In the genomic region with DNA sequence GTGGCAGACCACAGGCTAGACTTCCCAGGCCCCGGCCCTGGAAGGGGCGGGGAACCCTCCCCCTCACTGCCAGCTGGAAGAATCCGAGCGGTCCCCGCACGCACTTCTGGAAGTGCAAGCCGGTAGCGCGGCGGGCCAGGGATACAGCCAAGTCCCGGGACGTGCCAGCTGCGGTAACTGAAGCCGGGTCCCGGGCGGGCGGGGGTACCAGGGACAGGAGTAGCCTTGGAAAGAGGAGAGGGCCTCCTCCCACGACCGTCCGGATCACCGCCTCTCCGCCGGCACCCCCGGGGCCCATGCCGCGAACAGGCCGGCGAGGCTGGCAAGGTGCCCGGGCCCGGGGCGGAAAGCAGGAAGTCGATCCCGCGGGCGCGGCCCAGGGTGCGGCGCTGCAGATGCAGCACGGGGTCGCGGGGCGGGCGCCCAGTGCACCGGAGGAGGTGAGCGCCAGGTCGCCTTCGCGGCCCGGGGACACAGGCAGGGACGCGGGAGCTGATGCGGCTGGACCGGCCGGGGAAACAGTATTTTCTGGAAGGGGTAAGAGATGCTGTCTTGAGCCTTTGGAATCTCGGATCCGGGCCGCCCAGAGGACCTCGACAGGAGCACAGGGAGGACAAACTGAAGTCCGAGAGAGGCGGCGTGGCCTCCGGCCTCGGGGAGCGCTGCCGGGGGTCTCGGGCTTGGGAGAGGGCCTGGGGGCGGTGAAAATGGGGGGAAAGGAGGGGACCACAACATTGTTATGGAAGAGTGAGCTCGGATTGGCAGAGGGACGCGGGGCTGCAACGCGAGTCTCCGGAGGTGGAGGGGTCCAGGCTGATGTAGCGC, we compare ENCODE assay signal across 8 cellular contexts. TPM values are rescaled to one million over a fixed set of nuclear protein-coding genes. Genes with fewer than 3 reads are reported as not detected.
DNase-seq lines count a peak whose midpoint lies in the region; ATAC-seq lines count a peak whose summit lies in the region.

No MANE protein-coding gene starts in this region.

- peaks cover 11% of the 10 kb centered on the region for H3K36me3 Mint-ChIP-seq in activated CD8-positive, alpha-beta memory T cell treated with anti-CD3 and anti-CD28 coated beads, Interleukin-2, amount 10 ng/mL, durations not matched to agents 7 days and 5 days

- H3K4me1 Mint-ChIP-seq in activated CD8-positive, alpha-beta memory T cell treated with anti-CD3 and anti-CD28 coated beads, Interleukin-2, amount 10 ng/mL, durations not matched to agents 7 days and 5 days, result peaks cover 35% of the 10 kb centered on the region

- H3K4me3 ChIP-seq in endocrine pancreas (ENCODE audit: control insufficient read depth, insufficient read depth, low read length), result no peak overlapping the region

- H3K9me3 ChIP-seq in endocrine pancreas (ENCODE audit: control insufficient read depth, low read length), result no peaks in the 10 kb centered on the region

- no peaks in the 10 kb centered on the region for H3K4me1 ChIP-seq in endocrine pancreas (ENCODE audit: control insufficient read depth, insufficient read depth, low read length)

- CTCF ChIA-PET in activated CD8-positive, alpha-beta memory T cell treated with anti-CD3 and anti-CD28 coated beads, Interleukin-2, amount 10 ng/mL, durations not matched to agents 7 days and 5 days (lab: Charles Lee), result interaction anchor here (0.6 to 2.8 kb wide), 6 partner anchors 9 to 38 kb away, joined by 3 to 10 read pairs (median 4); no protein-coding TSS in a partner anchor

- H3K27me3 ChIP-seq in endocrine pancreas (ENCODE audit: control insufficient read depth, insufficient read depth, low read length), result no peaks in the 10 kb centered on the region

- ATAC-seq in HG02763 (IDR thresholded peaks at IDR 0.05; ENCODE audit: unreplicated experiment), result peak; percentile 24
- ATAC-seq in activated CD8-positive, alpha-beta memory T cell treated with anti-CD3 and anti-CD28 coated beads, Interleukin-2, amount 10 ng/mL, durations not matched to agents 7 days and 5 days, result peak; percentile 48
- no peak for ATAC-seq in GM18520 (IDR thresholded peaks at IDR 0.05; ENCODE audit: unreplicated experiment)

- DNase-seq in GM04504 (ENCODE audit: low read depth) (peak; percentile 29), NCI-H526 (lab: John Stamatoyannopoulos, UW) (peak; percentile 50 to 92), mesenteric fat pad (ENCODE audit: low spot score) (peak; percentile 97)
- peak; percentile 74 for DNase-seq in activated CD8-positive, alpha-beta memory T cell treated with anti-CD3 and anti-CD28 coated beads, Interleukin-2, amount 10 ng/mL, durations not matched to agents 7 days and 5 days
- peak; percentile 43 for DNase-seq in stimulated activated CD8-positive, alpha-beta memory T cell treated with anti-CD3 and anti-CD28 coated beads, Interleukin-12 subunit alpha, Interleukin-12 subunit beta, amount 100 ng/mL, for 4 hours (ENCODE audit: low read depth)

- no peaks in the 10 kb centered on the region for H3K36me3 ChIP-seq in endocrine pancreas (ENCODE audit: control insufficient read depth, insufficient read depth, low read length)

- H3K27me3 Mint-ChIP-seq in activated CD8-positive, alpha-beta memory T cell treated with anti-CD3 and anti-CD28 coated beads, Interleukin-2, amount 10 ng/mL, durations not matched to agents 7 days and 5 days, result no peaks in the 10 kb centered on the region

- H3K9me3 Mint-ChIP-seq in activated CD8-positive, alpha-beta memory T cell treated with anti-CD3 and anti-CD28 coated beads, Interleukin-2, amount 10 ng/mL, durations not matched to agents 7 days and 5 days (ENCODE audit: low read depth), result no peaks in the 10 kb centered on the region

- peak overlapping the region; percentile 94 for H3K9ac ChIP-seq in endocrine pancreas (ENCODE audit: control insufficient read depth, insufficient read depth, low read length)

- H3K27ac Mint-ChIP-seq in activated CD8-positive, alpha-beta memory T cell treated with anti-CD3 and anti-CD28 coated beads, Interleukin-2, amount 10 ng/mL, durations not matched to agents 7 days and 5 days, result peak overlapping the region; percentile 93

- H3K4me3 Mint-ChIP-seq in activated CD8-positive, alpha-beta memory T cell treated with anti-CD3 and anti-CD28 coated beads, Interleukin-2, amount 10 ng/mL, durations not matched to agents 7 days and 5 days, result peak overlapping the region; percentile 88

RNA-seq across cellular contexts. Expression of gene SLC35C1, which starts 0.8 kb away (rescaled TPM):
- total RNA-seq in activated CD8-positive, alpha-beta memory T cell treated with anti-CD3 and anti-CD28 coated beads, Interleukin-2, amount 10 ng/mL, durations not matched to agents 7 days and 5 days, result 10 to 100 TPM; 15.2 to 15.7 TPM
- 81.0 TPM for total RNA-seq in mesenteric fat pad

RNA-seq across cellular contexts. Expression of gene CRY2, which starts 43.1 kb away (rescaled TPM):
- total RNA-seq in activated CD8-positive, alpha-beta memory T cell treated with anti-CD3 and anti-CD28 coated beads, Interleukin-2, amount 10 ng/mL, durations not matched to agents 7 days and 5 days, result 10 to 100 TPM; 22.5 to 23.3 TPM
- total RNA-seq in mesenteric fat pad, result 69.9 TPM

Comparison
In these comparisons a context has a peak if more than half of its experiments do, and no peak if none do; other contexts are left out.
1. DNase-seq: peak in every context shown above with its lines; median percentile 97 in mesenteric fat pad; 74 in activated CD8-positive, alpha-beta memory T cell treated with anti-CD3 and anti-CD28 coated beads, Interleukin-2, amount 10 ng/mL, durations not matched to agents 7 days and 5 days; 71 in NCI-H526; 43 in stimulated activated CD8-positive, alpha-beta memory T cell treated with anti-CD3 and anti-CD28 coated beads, Interleukin-12 subunit alpha, Interleukin-12 subunit beta, amount 100 ng/mL, for 4 hours; 29 in GM04504.